ENCODE assay signal across 2 cellular contexts in the genomic region with DNA sequence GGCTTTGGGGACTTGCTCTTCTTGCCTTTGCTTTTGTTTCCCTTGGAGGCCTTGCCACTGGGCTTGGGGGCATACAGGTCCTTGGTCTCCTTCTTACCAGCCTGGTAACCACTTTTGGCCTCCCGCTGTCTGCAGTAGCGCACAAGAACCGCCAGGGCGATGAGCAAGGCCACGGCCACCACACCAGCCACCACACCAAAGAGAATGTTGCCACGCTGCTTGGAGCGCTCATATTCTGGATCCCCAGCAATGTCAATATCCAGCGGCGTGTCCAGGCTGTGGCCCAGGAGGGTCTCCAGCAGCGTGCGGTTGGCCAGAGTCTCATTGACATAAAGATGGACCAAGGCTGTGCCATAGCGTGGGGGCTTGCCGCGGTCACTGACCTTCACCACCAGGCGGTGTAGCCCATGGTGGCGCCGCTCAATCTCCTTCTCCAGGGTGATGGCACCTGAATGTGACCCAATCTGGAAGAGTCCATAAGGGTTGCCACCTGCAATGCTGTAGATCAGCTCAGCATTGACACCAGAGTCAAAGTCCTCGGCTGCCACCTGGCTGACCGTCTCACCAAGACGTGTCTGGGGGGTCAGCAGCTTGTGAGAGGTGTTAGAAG.
TF ChIP-seq lines count a peak whose summit lies in the region.

No MANE protein-coding gene starts in this region.

TF ChIP-seq in GM12878, 131 proteins besides CTCF, POLR2A, EP300 and RAD21:
- no peak for TF ChIP-seq SIN3A (IDR thresholded peaks at IDR 0.05; ENCODE audit: low read depth, low read length)

TF ChIP-seq in SK-N-SH treated with all-trans-retinoic acid at 6 μM for 48 hours, 23 proteins besides CTCF, POLR2A, EP300 and RAD21:
- TF ChIP-seq ZNF70 (CRISPR knock-in tag; IDR thresholded peaks at IDR 0.05), result no peak
- TF ChIP-seq, protein P1, sequence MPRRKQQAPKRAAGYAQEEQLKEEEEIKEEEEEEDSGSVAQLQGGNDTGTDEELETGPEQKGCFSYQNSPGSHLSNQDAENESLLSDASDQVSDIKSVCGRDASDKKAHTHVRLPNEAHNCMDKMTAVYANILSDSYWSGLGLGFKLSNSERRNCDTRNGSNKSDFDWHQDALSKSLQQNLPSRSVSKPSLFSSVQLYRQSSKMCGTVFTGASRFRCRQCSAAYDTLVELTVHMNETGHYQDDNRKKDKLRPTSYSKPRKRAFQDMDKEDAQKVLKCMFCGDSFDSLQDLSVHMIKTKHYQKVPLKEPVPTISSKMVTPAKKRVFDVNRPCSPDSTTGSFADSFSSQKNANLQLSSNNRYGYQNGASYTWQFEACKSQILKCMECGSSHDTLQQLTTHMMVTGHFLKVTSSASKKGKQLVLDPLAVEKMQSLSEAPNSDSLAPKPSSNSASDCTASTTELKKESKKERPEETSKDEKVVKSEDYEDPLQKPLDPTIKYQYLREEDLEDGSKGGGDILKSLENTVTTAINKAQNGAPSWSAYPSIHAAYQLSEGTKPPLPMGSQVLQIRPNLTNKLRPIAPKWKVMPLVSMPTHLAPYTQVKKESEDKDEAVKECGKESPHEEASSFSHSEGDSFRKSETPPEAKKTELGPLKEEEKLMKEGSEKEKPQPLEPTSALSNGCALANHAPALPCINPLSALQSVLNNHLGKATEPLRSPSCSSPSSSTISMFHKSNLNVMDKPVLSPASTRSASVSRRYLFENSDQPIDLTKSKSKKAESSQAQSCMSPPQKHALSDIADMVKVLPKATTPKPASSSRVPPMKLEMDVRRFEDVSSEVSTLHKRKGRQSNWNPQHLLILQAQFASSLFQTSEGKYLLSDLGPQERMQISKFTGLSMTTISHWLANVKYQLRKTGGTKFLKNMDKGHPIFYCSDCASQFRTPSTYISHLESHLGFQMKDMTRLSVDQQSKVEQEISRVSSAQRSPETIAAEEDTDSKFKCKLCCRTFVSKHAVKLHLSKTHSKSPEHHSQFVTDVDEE (CRISPR knock-in tag; IDR thresholded peaks at IDR 0.05), result no peak
- TF ChIP-seq ZC3H10 (CRISPR knock-in tag; IDR thresholded peaks at IDR 0.05), result no peak
- TF ChIP-seq ZFP3 (CRISPR knock-in tag; IDR thresholded peaks at IDR 0.05), result no peak
- no peak for TF ChIP-seq OSR1 (CRISPR knock-in tag; IDR thresholded peaks at IDR 0.05)
- TF ChIP-seq ESRRG (CRISPR knock-in tag; IDR thresholded peaks at IDR 0.05), result no peak
- no peak for TF ChIP-seq TCF4 (CRISPR knock-in tag; IDR thresholded peaks at IDR 0.05; ENCODE audit: borderline replicate concordance)
- TF ChIP-seq TOX (CRISPR knock-in tag; IDR thresholded peaks at IDR 0.05; ENCODE audit: borderline replicate concordance), result no peak
- no peak for TF ChIP-seq ZNF565 (CRISPR knock-in tag; conservative IDR thresholded peaks at IDR 0.05; ENCODE audit: low read depth)
- TF ChIP-seq ZFP30 (CRISPR knock-in tag; IDR thresholded peaks at IDR 0.05), result no peak
- TF ChIP-seq SNAI2 (CRISPR knock-in tag; IDR thresholded peaks at IDR 0.05), result no peak
